20 cellular contexts compared by ENCODE assay signal in the genomic region with DNA sequence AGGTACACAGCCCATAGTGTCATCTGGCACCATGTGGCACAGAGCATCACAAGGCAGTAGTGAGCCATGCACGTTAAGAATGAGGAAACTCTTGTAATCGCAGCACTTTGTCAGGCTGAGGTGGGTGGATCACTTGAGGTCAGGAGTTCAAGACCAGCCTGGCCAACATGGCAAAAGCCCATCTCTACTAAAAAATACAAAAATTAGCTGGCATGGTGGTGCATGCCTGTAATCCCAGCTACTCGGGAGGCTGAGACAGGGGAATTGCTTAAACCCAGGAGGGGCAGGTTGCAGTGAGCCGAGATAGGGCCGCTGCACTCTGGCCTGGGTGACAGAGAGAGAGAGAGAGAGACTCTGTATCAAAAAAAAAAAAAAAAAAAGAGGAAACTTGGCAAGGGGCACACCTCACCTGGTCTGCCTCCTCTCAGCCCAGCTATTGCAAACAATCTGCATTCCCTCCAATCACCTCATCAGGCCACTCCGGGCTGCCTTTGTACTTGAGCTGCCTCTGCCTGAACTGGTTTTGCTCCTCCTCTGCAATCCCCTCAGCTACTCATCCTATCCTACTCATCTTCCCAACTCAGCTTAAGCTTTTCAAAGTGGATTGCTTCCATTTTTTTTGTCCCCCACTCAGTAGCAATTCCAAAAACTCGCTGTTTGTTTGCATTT. TPM values are rescaled to one million over a fixed set of nuclear protein-coding genes. Genes with fewer than 3 reads are reported as not detected.
DNase-seq lines count a peak whose midpoint lies in the region; ATAC-seq and TF ChIP-seq lines count a peak whose summit lies in the region.
"Had no signal": no experiment of that assay in that cellular context is flagged by ENCODE, and none has a peak within 500 bp of the region (broad histone marks: within the 10 kb centered on the region; RNA-seq: fewer than 3 reads in every experiment).

No MANE protein-coding gene starts in this region.

- no peaks in the 10 kb centered on the region for H3K9me3 ChIP-seq in testis
- H3K9me3 ChIP-seq: transverse colon had no signal

- no peaks in the 10 kb centered on the region for H3K36me3 Mint-ChIP-seq in glutamatergic neuron (ENCODE audit: unreplicated experiment)
- H3K36me3 Mint-ChIP-seq: activated naive CD8-positive, alpha-beta T cell had no signal

- H3K27me3 ChIP-seq in testis, result no peaks in the 10 kb centered on the region
- H3K27me3 ChIP-seq: transverse colon had no signal

- H3K36me3 ChIP-seq in testis (ENCODE audit: low read depth, missing control alignments), result no peaks in the 10 kb centered on the region
- H3K36me3 ChIP-seq: transverse colon had no signal

- H3K27ac ChIP-seq in testis, result no peak overlapping the region
- H3K27ac ChIP-seq: 22Rv1, transverse colon had no signal

- ATAC-seq in esophagus mucosa (peak; percentile 72), HG02970 (IDR thresholded peaks at IDR 0.05; ENCODE audit: low FRiP score, unreplicated experiment) (no peak)
- ATAC-seq: activated CD4-positive, alpha-beta T cell treated with anti-CD3 and anti-CD28 coated beads for 36 hours; HCT116; stimulated activated naive CD8-positive, alpha-beta T cell treated with anti-CD3 and anti-CD28 coated beads, Interleukin-15, Interleukin-2, amounts not matched to agents 100 U/mL and 50 U/mL, for 24 hours had no signal

- DNase-seq in NCI-H1092 treated with DMSO at 0.1 percent for 48 hours (lab: John Stamatoyannopoulos, UW) (peak; percentile 0), NCI-H1092 (lab: John Stamatoyannopoulos, UW) (no peak), NCI-H510A (lab: John Stamatoyannopoulos, UW) (peak; percentile 49), cardiac septum (ENCODE audit: low spot score) (no peak), testis (no peak), glutamatergic neuron (no peak)
- DNase-seq: activated CD4-positive, alpha-beta T cell treated with anti-CD3 and anti-CD28 coated beads for 36 hours; AML-193; effector CD4-positive, alpha-beta T cell; NCI-H1694; NCI-H524; stimulated activated CD4-positive, alpha-beta T cell treated with anti-CD3 and anti-CD28 coated beads, Interleukin-4, amount 100 ng/mL, for 1 hour; stimulated activated naive CD8-positive, alpha-beta T cell treated with anti-CD3 and anti-CD28 coated beads, Interleukin-15, Interleukin-2, amounts not matched to agents 100 U/mL and 50 U/mL, for 24 hours; transverse colon had no signal

- H3K4me1 Mint-ChIP-seq in glutamatergic neuron (ENCODE audit: low read depth, unreplicated experiment), result peaks cover 11% of the 10 kb centered on the region
- H3K4me1 Mint-ChIP-seq: activated CD4-positive, alpha-beta T cell treated with anti-CD3 and anti-CD28 coated beads for 36 hours had no signal

- H3K9me3 Mint-ChIP-seq in glutamatergic neuron (ENCODE audit: unreplicated experiment), result peaks cover 4% of the 10 kb centered on the region

- no peaks in the 10 kb centered on the region for H3K4me1 ChIP-seq in testis
- H3K4me1 ChIP-seq: transverse colon had no signal

- no peak overlapping the region for H3K4me3 ChIP-seq in testis
- H3K4me3 ChIP-seq: transverse colon had no signal

- WGBS in testis, 2 donors, result 89 to 92% methylated on average over 6 to 7 of the region's 7 CpGs

- TF ChIP-seq CTCF in testis (IDR thresholded peaks at IDR 0.05) (no peak), glutamatergic neuron (IDR thresholded peaks at IDR 0.05; ENCODE audit: partially characterized antibody, unreplicated experiment) (no peak)

- no peak overlapping the region for H3K27ac Mint-ChIP-seq in glutamatergic neuron (ENCODE audit: unreplicated experiment)
- H3K27ac Mint-ChIP-seq: activated CD4-positive, alpha-beta T cell treated with anti-CD3 and anti-CD28 coated beads for 36 hours; activated naive CD8-positive, alpha-beta T cell had no signal

- TF ChIP-seq POLR2A in testis (IDR thresholded peaks at IDR 0.05), result no peak

- no peak overlapping the region for H3K4me3 Mint-ChIP-seq in glutamatergic neuron (ENCODE audit: unreplicated experiment)
- H3K4me3 Mint-ChIP-seq: activated CD4-positive, alpha-beta T cell treated with anti-CD3 and anti-CD28 coated beads for 36 hours; activated naive CD8-positive, alpha-beta T cell had no signal

- H3K27me3 Mint-ChIP-seq in glutamatergic neuron (ENCODE audit: unreplicated experiment), result peaks cover 2% of the 10 kb centered on the region

- intact Hi-C loops in cardiac septum (cut with DNase I), result no loop called here
- intact Hi-C loops in testis (cut with DNase I; ENCODE audit: low total_unique reads), result no loop called here

RNA-seq across cellular contexts. Expression of a gene that starts 46.0 kb away (rescaled TPM):
- total RNA-seq in esophagus mucosa (29.6 TPM), cardiac septum (126 TPM), testis (100 to 1,000 TPM in 1 of 2 donors, 10 to 100 TPM in 1; 87.5 to 109 TPM), glutamatergic neuron (ENCODE audit: unreplicated experiment) (90.6 TPM)
- 130 TPM for polyA plus RNA-seq in testis (ENCODE audit: insufficient read depth, low read depth, low replicate concordance)

RNA-seq across cellular contexts. Expression of a gene that starts 52.4 kb away (rescaled TPM):
- 4.3 TPM for total RNA-seq in esophagus mucosa
- total RNA-seq in cardiac septum, result 6.4 TPM
- 10 to 100 TPM; 30.6 to 33.3 TPM for total RNA-seq in testis
- 35.5 TPM for polyA plus RNA-seq in testis (ENCODE audit: insufficient read depth, low read depth, low replicate concordance)
- total RNA-seq in glutamatergic neuron (ENCODE audit: unreplicated experiment), result 13.8 TPM
- total RNA-seq: activated CD8-positive, alpha-beta memory T cell treated with anti-CD3 and anti-CD28 coated beads for 36 hours had no signal

Comparison
In these comparisons a context has a peak if more than half of its experiments do, and no peak if none do; other contexts are left out.
1. DNase-seq: peak in NCI-H1092 treated with DMSO at 0.1 percent for 48 hours (single experiment) and NCI-H510A (single experiment); none in NCI-H1092 (single experiment), cardiac septum (single experiment), testis (single experiment) and glutamatergic neuron (single experiment).